Comparison of ENCODE assay signal across 8 cellular contexts in genomic region chr10:100286051-100287033, GRCh38. TPM values are rescaled to one million over a fixed set of nuclear protein-coding genes. Genes with fewer than 3 reads are reported as not detected.
DNase-seq lines count a peak whose midpoint lies in the region; ATAC-seq, FAIRE-seq and TF ChIP-seq lines count a peak whose summit lies in the region.

Gene BLOC1S2, minus strand, starts transcription at chr10:100286680. Its CDS starts 21 bp downstream, at chr10:100286659.

- no peak for TF ChIP-seq RAD21 in HepG2 (CRISPR knock-in tag; IDR thresholded peaks at IDR 0.05)

- DNase-seq in GM19238 (ENCODE audit: insufficient read length, low spot score) = peak; percentile 93
- DNase-seq in NCI-H748 (lab: John Stamatoyannopoulos, UW; ENCODE audit: unreplicated experiment) = peak; percentile 71
- DNase-seq in activated CD4-positive, alpha-beta T cell treated with anti-CD3 and anti-CD28 coated beads, Interleukin-2, amount 50 U/mL, for 4 hours = peak; percentile 76 to 81
- peak; percentile 74 for DNase-seq in HepG2 (ENCODE audit: low spot score)
- peak; percentile 83 to 89 for DNase-seq in stimulated activated CD4-positive, alpha-beta T cell treated with anti-CD3 and anti-CD28 coated beads, Interleukin-2, amount 100 ng/mL, for 48 hours

- H3K79me2 ChIP-seq in HepG2 (ENCODE audit: insufficient read depth, low read length) = peaks cover 45% of the 10 kb centered on the region

- peak; percentile 14; the same call in 1 of the 2 replicates for TF ChIP-seq CTCF in HepG2 (CRISPR knock-in tag; IDR thresholded peaks at IDR 0.05)

- peaks cover 26% of the 10 kb centered on the region for H3K4me1 ChIP-seq in BLaER1
- peaks cover 57% of the 10 kb centered on the region for H3K4me1 ChIP-seq in HepG2 (ENCODE audit: insufficient read depth, low read length)

- FAIRE-seq in HepG2 (lab: Jason Lieb, UNC) = no peak

- CTCF ChIA-PET in HepG2 (lab: Yijun Ruan, JAX; ENCODE audit: low intra/inter-chr PET ratio, low total read pairs) = interaction anchor here (0.6 kb wide), 1 partner anchor 53 kb away, joined by 3 read pairs; no protein-coding TSS in a partner anchor

- no peaks in the 10 kb centered on the region for H3K9me3 Mint-ChIP-seq in dendritic cell treated with granulocyte-macrophage colony-stimulating factor and Interleukin-4, amounts not matched to agents 40 ng/mL and 50 ng/mL, for 4 days

- H3K9me3 ChIP-seq in BLaER1 = no peaks in the 10 kb centered on the region
- H3K9me3 ChIP-seq in HepG2 (ENCODE audit: low read length) = no peaks in the 10 kb centered on the region

- H3K27ac ChIP-seq in BLaER1 (peak within 1 kb of the TSS; percentile 60), HepG2 (ENCODE audit: extremely low read length, insufficient read depth, low read length) (peak within 1 kb of the TSS; percentile 67)

- POLR2A ChIA-PET in HepG2 (lab: Yijun Ruan, JAX) = interaction anchor here (0.6 to 1.2 kb wide), 5 partner anchors 12 to 249 kb away, joined by 3 to 8 read pairs (median 5); partner anchors contain the start of gene HIF1AN

- H3K36me3 Mint-ChIP-seq in dendritic cell treated with granulocyte-macrophage colony-stimulating factor and Interleukin-4, amounts not matched to agents 40 ng/mL and 50 ng/mL, for 4 days (ENCODE audit: low read depth) = peaks cover 24% of the 10 kb centered on the region

- H3K4me1 Mint-ChIP-seq in dendritic cell treated with granulocyte-macrophage colony-stimulating factor and Interleukin-4, amounts not matched to agents 40 ng/mL and 50 ng/mL, for 4 days (ENCODE audit: low read depth) = peaks cover 42% of the 10 kb centered on the region

- H3K36me3 ChIP-seq in BLaER1 (peaks cover 34% of the 10 kb centered on the region), HepG2 (replicated peaks in 1 of 2; ENCODE audit: control insufficient read depth in 1 of 2, insufficient read depth in 2 of 2, low read length in 2 of 2) (no peaks in the 10 kb centered on the region; a peak in 3 of 5 replicates)

- H3K4me2 ChIP-seq in BLaER1 = peak within 1 kb of the TSS; percentile 92
- peak within 1 kb of the TSS; percentile 96 for H3K4me2 ChIP-seq in HepG2 (ENCODE audit: low read depth, low read length)

- H3K4me3 ChIP-seq in BLaER1 (peak within 1 kb of the TSS; percentile 78), HepG2 (replicated peaks in 1 of 3; ENCODE audit: insufficient read depth in 1 of 3, low read depth in 2 of 3, low read length in 3 of 3) (peak within 1 kb of the TSS; percentile 79 to 94 (median 85))

- no TSS peak for BruUV-seq in HepG2 (replicated peaks; lab: Mats Ljungman, UMichigan)

- WGBS in HepG2 (ENCODE audit: low lambda C conversion rate) = 2% methylated on average over 36 of the region's 63 CpGs

- peaks cover 19% of the 10 kb centered on the region for H4K20me1 ChIP-seq in BLaER1
- no peaks in the 10 kb centered on the region for H4K20me1 ChIP-seq in HepG2 (ENCODE audit: insufficient read depth, low read length)

- peak within 1 kb of the TSS; percentile 80 for H3K9ac ChIP-seq in BLaER1
- peak within 1 kb of the TSS; percentile 74 for H3K9ac ChIP-seq in HepG2 (ENCODE audit: insufficient read depth, low read depth, low read length)

- TF ChIP-seq POLR2A in HepG2 (IDR thresholded peaks at IDR 0.05; ENCODE audit: insufficient read depth in 1 of 2, low read depth in 2 of 2, low read length in 2 of 2) = peak; percentile 52 to 95; a peak in 3 of 4 replicates

- H3K4me3 Mint-ChIP-seq in dendritic cell treated with granulocyte-macrophage colony-stimulating factor and Interleukin-4, amounts not matched to agents 40 ng/mL and 50 ng/mL, for 4 days = peak within 1 kb of the TSS; percentile 92

- peak within 1 kb of the TSS; percentile 96 for H3K27ac Mint-ChIP-seq in dendritic cell treated with granulocyte-macrophage colony-stimulating factor and Interleukin-4, amounts not matched to agents 40 ng/mL and 50 ng/mL, for 4 days

- TF ChIP-seq EP300 in HepG2 (IDR thresholded peaks at IDR 0.05; ENCODE audit: low read depth in 2 of 2, low read length in 2 of 2) (peak in 1 of 2 experiments; percentile 10; a peak in 1 of 4 replicates), HepG2 (CRISPR knock-in tag; IDR thresholded peaks at IDR 0.05; ENCODE audit: borderline replicate concordance) (0 out of 2 replicates have a peak, but pooled peaks have one; percentile 9)

- H3K27me3 ChIP-seq in BLaER1 = no peaks in the 10 kb centered on the region
- no peaks in the 10 kb centered on the region; a peak in 1 of 5 replicates for H3K27me3 ChIP-seq in HepG2 (ENCODE audit: control insufficient read depth in 1 of 2, insufficient read depth in 2 of 2, low read length in 2 of 2)

- intact Hi-C loops in dendritic cell treated with granulocyte-macrophage colony-stimulating factor and Interleukin-4, amounts not matched to agents 40 ng/mL and 50 ng/mL, for 4 days (cut with micrococcal nuclease) = no loop called here
- intact Hi-C loops in HepG2 (cut with micrococcal nuclease; ENCODE audit: unreplicated experiment) = no loop called here

- H2AFZ ChIP-seq in HepG2 (ENCODE audit: low read length) = no peak within 1 kb of the TSS

- no peaks in the 10 kb centered on the region for H3K27me3 Mint-ChIP-seq in dendritic cell treated with granulocyte-macrophage colony-stimulating factor and Interleukin-4, amounts not matched to agents 40 ng/mL and 50 ng/mL, for 4 days

- in situ Hi-C loops in HepG2 (cut with HindIII; ENCODE audit: extremely low pct_ligation_motif_present, low pct_unique_long_range_greater_than_20kb) = no loop called here

- ATAC-seq in HG03442 (IDR thresholded peaks at IDR 0.05; ENCODE audit: unreplicated experiment) (peak; percentile 87), HepG2 (peak; percentile 94)

TF ChIP-seq in HepG2, 621 proteins besides CTCF, POLR2A, EP300 and RAD21 (continues in another document):
- TF ChIP-seq MTF1 (CRISPR knock-in tag; IDR thresholded peaks at IDR 0.05) (0 out of 2 replicates have a peak, but pooled peaks have one; percentile 17), SP5 (CRISPR knock-in tag; IDR thresholded peaks at IDR 0.05; ENCODE audit: borderline replicate concordance, low read depth) (peak; percentile 72; the same call in 1 of the 2 replicates), ZNF546 (CRISPR knock-in tag; conservative IDR thresholded peaks at IDR 0.05) (no peak), ZMYM2 (CRISPR knock-in tag; IDR thresholded peaks at IDR 0.05) (no peak), MIER3 (CRISPR knock-in tag; IDR thresholded peaks at IDR 0.05; ENCODE audit: borderline replicate concordance) (no peak), CREB3 (CRISPR knock-in tag; IDR thresholded peaks at IDR 0.05) (no peak), ZNF431 (CRISPR knock-in tag; IDR thresholded peaks at IDR 0.05; ENCODE audit: borderline replicate concordance, low read depth) (0 out of 2 replicates have a peak, but pooled peaks have one; percentile 73), CCDC6 (CRISPR knock-in tag; IDR thresholded peaks at IDR 0.05) (no peak; the same call in 1 of the 2 replicates), TERF1 (CRISPR knock-in tag; IDR thresholded peaks at IDR 0.05) (peak; percentile 65; the same call in 1 of the 2 replicates), CENPX (CRISPR knock-in tag; IDR thresholded peaks at IDR 0.05) (no peak), ZNF180 (CRISPR knock-in tag; IDR thresholded peaks at IDR 0.05; ENCODE audit: borderline replicate concordance, low read depth) (no peak), MAFF (IDR thresholded peaks at IDR 0.05; ENCODE audit: low read depth, low read length) (no peak)

RNA-seq across cellular contexts. Expression of gene BLOC1S2, which starts in this region (rescaled TPM):
- 64.4 and 81.4 TPM in 2 replicates for total RNA-seq in HepG2 (2016; rRNA removed; fragmentation: Illumina TruSeq; extraction: Trizol)
- 54.2 and 57.3 TPM in 2 replicates for total RNA-seq in HepG2 (2016; cell fraction: cytosol; rRNA removed; fragmentation: Illumina TruSeq; extraction: Trizol; ENCODE audit: low read depth)
- total RNA-seq in HepG2 (2016; cell fraction: insoluble cytoplasmic fraction; rRNA removed; fragmentation: Illumina TruSeq; extraction: Trizol) = 65.7 and 82.6 TPM in 2 replicates
- 115 and 124 TPM in 2 replicates for total RNA-seq in HepG2 (2016; cell fraction: membrane; rRNA removed; fragmentation: Illumina TruSeq; extraction: Trizol)
- 25.7 and 27.8 TPM in 2 replicates for total RNA-seq in HepG2 (2016; cell fraction: nucleus; rRNA removed; fragmentation: Illumina TruSeq; extraction: Trizol)
- 19.2 and 22.3 TPM in 2 replicates for polyA plus RNA-seq in HepG2 (2011; rRNA removed)
- polyA plus RNA-seq in HepG2 (2011; cell fraction: cytosol; rRNA removed) = 9.3 and 14.2 TPM in 2 replicates
- polyA plus RNA-seq in HepG2 (2011; cell fraction: nucleus; rRNA removed) = 4.7 and 6.6 TPM in 2 replicates
- 26.2 and 27.5 TPM in 2 replicates for polyA plus RNA-seq in HepG2 (2012)
- polyA plus RNA-seq in HepG2 (2016; cell fraction: cytosol; fragmentation: Illumina TruSeq; extraction: Trizol; ENCODE audit: low read depth) = 73.0 and 81.9 TPM in 2 replicates
- 89.8 and 90.3 TPM in 2 replicates for polyA plus RNA-seq in HepG2 (2016; cell fraction: insoluble cytoplasmic fraction; fragmentation: Illumina TruSeq; extraction: Trizol; ENCODE audit: low read depth)
- 108 and 116 TPM in 2 replicates for polyA plus RNA-seq in HepG2 (2016; cell fraction: membrane; fragmentation: Illumina TruSeq; extraction: Trizol; ENCODE audit: low read depth)
- polyA plus RNA-seq in HepG2 (2016; cell fraction: nucleus; fragmentation: Illumina TruSeq; extraction: Trizol; ENCODE audit: insufficient read depth, low read depth) = 48.0 and 53.7 TPM in 2 replicates
- polyA minus RNA-seq in HepG2 (2011; rRNA and poly(A)+ RNA removed; ENCODE audit: low replicate concordance) = 3.4 and 6.6 TPM in 2 replicates
- 6.4 and 7.9 TPM in 2 replicates for polyA minus RNA-seq in HepG2 (2011; cell fraction: cytosol; rRNA and poly(A)+ RNA removed)
- polyA minus RNA-seq in HepG2 (2011; cell fraction: nucleus; rRNA and poly(A)+ RNA removed) = 3.9 and 8.7 TPM in 2 replicates

Comparison
In these comparisons a context has a peak if more than half of its experiments do, and no peak if none do; other contexts are left out.
1. Peak in every context shown above with its lines: DNase-seq, ATAC-seq, H3K4me3 ChIP-seq and H3K27ac ChIP-seq.